Comparison of ENCODE assay signal across 8 cellular contexts in genomic region chr16:2776500-2777139, GRCh38. TPM values are rescaled to one million over a fixed set of nuclear protein-coding genes. Genes with fewer than 3 reads are reported as not detected.
DNase-seq lines count a peak whose midpoint lies in the region; ATAC-seq and TF ChIP-seq lines count a peak whose summit lies in the region.

No MANE protein-coding gene starts in this region.

- POLR2A ChIA-PET in activated CD8-positive, alpha-beta T cell treated with anti-CD3 and anti-CD28 coated beads for 36 hours (lab: Charles Lee) = interaction anchor here (0.7 to 8.7 kb wide), 8 partner anchors 9 to 106 kb away, joined by 3 to 80 read pairs (median 8); partner anchors contain the start of genes FLYWCH2 and SRRM2

- H3K36me3 ChIP-seq in parathyroid adenoma (ENCODE audit: control insufficient read depth, insufficient read depth, low read length) = no peaks in the 10 kb centered on the region

- no peaks in the 10 kb centered on the region for H3K9me3 ChIP-seq in parathyroid adenoma (ENCODE audit: control insufficient read depth, low read length)

- H3K9me3 Mint-ChIP-seq in activated CD8-positive, alpha-beta T cell treated with anti-CD3 and anti-CD28 coated beads for 36 hours = no peaks in the 10 kb centered on the region

- peaks cover 11% of the 10 kb centered on the region for H3K4me1 ChIP-seq in parathyroid adenoma

- H3K36me3 Mint-ChIP-seq in activated CD8-positive, alpha-beta T cell treated with anti-CD3 and anti-CD28 coated beads for 36 hours (ENCODE audit: low read depth) = peaks cover 29% of the 10 kb centered on the region

- no peaks in the 10 kb centered on the region for H3K27me3 Mint-ChIP-seq in activated CD8-positive, alpha-beta T cell treated with anti-CD3 and anti-CD28 coated beads for 36 hours

- peak overlapping the region; percentile 73 for H3K9ac ChIP-seq in parathyroid adenoma

- H3K27ac Mint-ChIP-seq in activated CD8-positive, alpha-beta T cell treated with anti-CD3 and anti-CD28 coated beads for 36 hours = peak overlapping the region; percentile 86

- intact Hi-C loops in activated CD8-positive, alpha-beta T cell treated with anti-CD3 and anti-CD28 coated beads for 36 hours (cut with micrococcal nuclease) = no loop called here

- H3K4me3 Mint-ChIP-seq in activated CD8-positive, alpha-beta T cell treated with anti-CD3 and anti-CD28 coated beads for 36 hours = peak overlapping the region; percentile 90

- H3K4me3 ChIP-seq in AG10803 (ENCODE audit: low read length) = peak overlapping the region; percentile 85
- peak overlapping the region; percentile 68 to 96 for H3K4me3 ChIP-seq in foreskin fibroblast (ENCODE audit: low read depth in 1 of 2, low read length in 2 of 2)
- H3K4me3 ChIP-seq in parathyroid adenoma (ENCODE audit: low read depth, low read length) = peak overlapping the region; percentile 84

- H3K79me2 ChIP-seq in parathyroid adenoma = peaks cover 17% of the 10 kb centered on the region

- H3K27ac ChIP-seq in parathyroid adenoma = peak overlapping the region; percentile 68

- DNase-seq in AG10803 (ENCODE audit: low read depth) = no peak
- peak; percentile 58 for DNase-seq in activated CD8-positive, alpha-beta T cell treated with anti-CD3 and anti-CD28 coated beads for 36 hours
- peak in 1 of 2 donors; percentile 52 for DNase-seq in foreskin fibroblast
- no peak for DNase-seq in iPS-NIHi7 (ENCODE audit: extremely low spot score)
- no peak for DNase-seq in NCI-H2171 (lab: John Stamatoyannopoulos, UW)

- no peaks in the 10 kb centered on the region for H3K27me3 ChIP-seq in parathyroid adenoma (ENCODE audit: control insufficient read depth, insufficient read depth, low read length)

- H2AFZ ChIP-seq in parathyroid adenoma = peak overlapping the region; percentile 84

- peak overlapping the region; percentile 94 for H3K4me2 ChIP-seq in parathyroid adenoma (ENCODE audit: low read length)

- CTCF ChIA-PET in activated CD8-positive, alpha-beta T cell treated with anti-CD3 and anti-CD28 coated beads for 36 hours (lab: Charles Lee) = interaction anchor here (0.6 to 2.1 kb wide), 5 partner anchors 9 to 151 kb away, joined by 3 to 7 read pairs (median 6); no protein-coding TSS in a partner anchor

- ATAC-seq in GM18909 (IDR thresholded peaks at IDR 0.05; ENCODE audit: poor library complexity, unreplicated experiment) (peak; percentile 39), HG03196 (IDR thresholded peaks at IDR 0.05; ENCODE audit: unreplicated experiment) (peak; percentile 16)
- peak; percentile 27 for ATAC-seq in activated CD8-positive, alpha-beta T cell treated with anti-CD3 and anti-CD28 coated beads for 36 hours

- H3K4me1 Mint-ChIP-seq in activated CD8-positive, alpha-beta T cell treated with anti-CD3 and anti-CD28 coated beads for 36 hours (ENCODE audit: low read depth) = peaks cover 26% of the 10 kb centered on the region

- no peak for TF ChIP-seq CTCF in AG10803 (conservative IDR thresholded peaks at IDR 0.05; ENCODE audit: low read length)
- no peak for TF ChIP-seq CTCF in activated CD8-positive, alpha-beta T cell treated with anti-CD3 and anti-CD28 coated beads for 36 hours (IDR thresholded peaks at IDR 0.05)
- no peak for TF ChIP-seq CTCF in foreskin fibroblast (IDR thresholded peaks at IDR 0.05; ENCODE audit: low read depth, low read length)
- no peak for TF ChIP-seq CTCF in parathyroid adenoma (IDR thresholded peaks at IDR 0.05)

RNA-seq across cellular contexts. Expression of gene ELOB, which starts 0.5 kb away (rescaled TPM):
- 100 to 1,000 TPM; 174 to 178 TPM for total RNA-seq in activated CD8-positive, alpha-beta T cell treated with anti-CD3 and anti-CD28 coated beads for 36 hours

RNA-seq across cellular contexts. Expression of gene PRSS33, which starts 10.7 kb away (rescaled TPM):
- under 1 TPM in 1 of 2 experiments, not detected in 1; 0.29 TPM for total RNA-seq in activated CD8-positive, alpha-beta T cell treated with anti-CD3 and anti-CD28 coated beads for 36 hours

RNA-seq across cellular contexts. Expression of gene PRSS41, which starts 21.6 kb away (rescaled TPM):
- total RNA-seq in activated CD8-positive, alpha-beta T cell treated with anti-CD3 and anti-CD28 coated beads for 36 hours = not detected

RNA-seq across cellular contexts. Expression of gene SRRM2, which starts 24.2 kb away (rescaled TPM):
- 100 to 1,000 TPM; 518 to 561 TPM for total RNA-seq in activated CD8-positive, alpha-beta T cell treated with anti-CD3 and anti-CD28 coated beads for 36 hours

RNA-seq across cellular contexts. Expression of gene PRSS21, which starts 40.4 kb away (rescaled TPM):
- 10 to 100 TPM; 11.3 to 12.5 TPM for total RNA-seq in activated CD8-positive, alpha-beta T cell treated with anti-CD3 and anti-CD28 coated beads for 36 hours
